ENCODE assay signal across 13 cellular contexts in genomic region chr12:131833896-131834641, GRCh38. TPM values are rescaled to one million over a fixed set of nuclear protein-coding genes. Genes with fewer than 3 reads are reported as not detected.
DNase-seq lines count a peak whose midpoint lies in the region; ATAC-seq and TF ChIP-seq lines count a peak whose summit lies in the region.
"Had no signal": no experiment of that assay in that cellular context is flagged by ENCODE, and none has a peak within 500 bp of the region (broad histone marks: within the 10 kb centered on the region; RNA-seq: fewer than 3 reads in every experiment).

No MANE protein-coding gene starts in this region.

- 37 to 51% (median 46%) methylated on average over 12 to 23 of the region's 23 CpGs for WGBS in stomach, 5 donors

- H3K9me3 ChIP-seq in RWPE2 (ENCODE audit: severe bottlenecking) (no peaks in the 10 kb centered on the region), stomach (no peaks in the 10 kb centered on the region)
- H3K9me3 ChIP-seq: HAP-1 had no signal

- TF ChIP-seq POLR2A in stomach (IDR thresholded peaks at IDR 0.05): no peak

- no peak overlapping the region for H3K4me3 Mint-ChIP-seq in stimulated activated naive CD8-positive, alpha-beta T cell treated with anti-CD3 and anti-CD28 coated beads, Interleukin-15, amount 100 ng/mL, for 72 hours
- H3K4me3 Mint-ChIP-seq: activated CD4-positive, alpha-beta T cell treated with anti-CD3 and anti-CD28 coated beads, Interleukin-2, amount 10 ng/mL, durations not matched to agents 7 days and 5 days; natural killer cell had no signal

- peaks cover 20% of the 10 kb centered on the region for H3K4me1 Mint-ChIP-seq in stimulated activated naive CD8-positive, alpha-beta T cell treated with anti-CD3 and anti-CD28 coated beads, Interleukin-15, amount 100 ng/mL, for 72 hours

- peak; percentile 36 for TF ChIP-seq CTCF in RWPE2 (IDR thresholded peaks at IDR 0.05; ENCODE audit: poor library complexity, severe bottlenecking)
- TF ChIP-seq CTCF in foreskin fibroblast (IDR thresholded peaks at IDR 0.05; ENCODE audit: low read depth, low read length): peak; percentile 42
- no peak for TF ChIP-seq CTCF in stomach (IDR thresholded peaks at IDR 0.05)

- TF ChIP-seq EP300 in stomach (IDR thresholded peaks at IDR 0.05): no peak

- no peak overlapping the region for H3K27ac ChIP-seq in RWPE2 (ENCODE audit: poor library complexity, severe bottlenecking)
- no peak overlapping the region for H3K27ac ChIP-seq in stomach

- H3K4me3 ChIP-seq in RWPE2 (ENCODE audit: severe bottlenecking) (no peak overlapping the region), foreskin fibroblast (ENCODE audit: low read depth in 1 of 2, low read length in 2 of 2) (no peak overlapping the region), stomach (no peak overlapping the region)
- H3K4me3 ChIP-seq: HAP-1 had no signal

- H3K27me3 ChIP-seq in RWPE2 (ENCODE audit: insufficient read depth, poor library complexity, severe bottlenecking) (peaks cover 11% of the 10 kb centered on the region), stomach (peaks cover 11 to 93% (median 58%) of the 10 kb centered on the region in 3 donors)

- DNase-seq in stimulated activated naive CD8-positive, alpha-beta T cell treated with anti-CD3 and anti-CD28 coated beads, Interleukin-15, amount 100 ng/mL, for 72 hours: no peak
- no peak for DNase-seq in stimulated activated naive CD8-positive, alpha-beta T cell treated with anti-CD3 and anti-CD28 coated beads, Interleukin-15, Interleukin-2, amounts not matched to agents 100 U/mL and 50 U/mL, for 24 hours
- DNase-seq in RWPE2 (ENCODE audit: low spot score) (peak; percentile 61), foreskin fibroblast (peak; percentile 20 to 61), stomach (no peak)
- DNase-seq in activated naive CD4-positive, alpha-beta T cell treated with Interleukin-2 at 50 U/mL for 16 hours: no peak
- DNase-seq: activated CD4-positive, alpha-beta T cell treated with anti-CD3 and anti-CD28 coated beads, Interleukin-2, amount 10 ng/mL, durations not matched to agents 7 days and 5 days; GF-D8; natural killer cell; NCI-H187 had no signal

- peak; percentile 39 for ATAC-seq in stimulated activated naive CD8-positive, alpha-beta T cell treated with anti-CD3 and anti-CD28 coated beads, Interleukin-15, amount 100 ng/mL, for 72 hours
- no peak for ATAC-seq in stimulated activated naive CD8-positive, alpha-beta T cell treated with anti-CD3 and anti-CD28 coated beads, Interleukin-15, Interleukin-2, amounts not matched to agents 100 U/mL and 50 U/mL, for 24 hours
- no peak for ATAC-seq in RWPE2 (ENCODE audit: low read depth)
- no peak for ATAC-seq in GM18873 (IDR thresholded peaks at IDR 0.05; ENCODE audit: low FRiP score, unreplicated experiment)
- no peak for ATAC-seq in HG03108 (IDR thresholded peaks at IDR 0.05; ENCODE audit: unreplicated experiment)
- ATAC-seq: natural killer cell had no signal

- peaks cover 44% of the 10 kb centered on the region for H3K27me3 Mint-ChIP-seq in stimulated activated naive CD8-positive, alpha-beta T cell treated with anti-CD3 and anti-CD28 coated beads, Interleukin-15, amount 100 ng/mL, for 72 hours

- H3K36me3 ChIP-seq in RWPE2 (ENCODE audit: low read depth) (no peaks in the 10 kb centered on the region), stomach (no peaks in the 10 kb centered on the region)
- H3K36me3 ChIP-seq: HAP-1 had no signal

- intact Hi-C loops in stomach (cut with DNase I; ENCODE audit: low total_unique reads): no loop called here

- H3K4me1 ChIP-seq in RWPE2 (ENCODE audit: insufficient read depth, poor library complexity, severe bottlenecking) (no peaks in the 10 kb centered on the region), stomach (peaks cover 22 to 42% (median 36%) of the 10 kb centered on the region in 4 donors)

- H3K9me3 Mint-ChIP-seq in stimulated activated naive CD8-positive, alpha-beta T cell treated with anti-CD3 and anti-CD28 coated beads, Interleukin-15, amount 100 ng/mL, for 72 hours: no peaks in the 10 kb centered on the region
- H3K9me3 Mint-ChIP-seq: activated CD4-positive, alpha-beta T cell treated with anti-CD3 and anti-CD28 coated beads, Interleukin-2, amount 10 ng/mL, durations not matched to agents 7 days and 5 days; natural killer cell had no signal

- H3K27ac Mint-ChIP-seq in stimulated activated naive CD8-positive, alpha-beta T cell treated with anti-CD3 and anti-CD28 coated beads, Interleukin-15, amount 100 ng/mL, for 72 hours: no peak overlapping the region
- H3K27ac Mint-ChIP-seq: activated CD4-positive, alpha-beta T cell treated with anti-CD3 and anti-CD28 coated beads, Interleukin-2, amount 10 ng/mL, durations not matched to agents 7 days and 5 days; natural killer cell had no signal

RNA-seq across cellular contexts. Expression of gene MMP17, which starts 5.9 kb away (rescaled TPM):
- 1 to 10 TPM in 3 of 5 donors, not detected in 2; 1.8 to 3.1 (median 2.2) TPM for total RNA-seq in stomach
- polyA plus RNA-seq in stomach: 1 to 10 TPM in 2 of 3 donors, under 1 TPM in 1; 0.46 to 2.7 (median 2.0) TPM

Comparison
In these comparisons a context has a peak if more than half of its experiments do, and no peak if none do; other contexts are left out.
1. DNase-seq: peak in RWPE2 (single experiment) and foreskin fibroblast (2 of 2); none in stimulated activated naive CD8-positive, alpha-beta T cell treated with anti-CD3 and anti-CD28 coated beads, Interleukin-15, amount 100 ng/mL, for 72 hours (0 of 2), stimulated activated naive CD8-positive, alpha-beta T cell treated with anti-CD3 and anti-CD28 coated beads, Interleukin-15, Interleukin-2, amounts not matched to agents 100 U/mL and 50 U/mL, for 24 hours (single experiment), activated naive CD4-positive, alpha-beta T cell treated with Interleukin-2 at 50 U/mL for 16 hours (single experiment) and stomach (single experiment).
2. CTCF ChIP-seq: peak in RWPE2 (single experiment) and foreskin fibroblast (single experiment); none in stomach (0 of 7).